In genomic region chr4:153523171-153523757, GRCh38 we compare ENCODE assay signal across 1 cellular context.
TF ChIP-seq lines count a peak whose summit lies in the region.

No MANE protein-coding gene starts in this region.

TF ChIP-seq in GM23338, 12 proteins besides CTCF, POLR2A, EP300 and RAD21 (continued from another document):
- TF ChIP-seq ZNF331 (CRISPR knock-in tag; IDR thresholded peaks at IDR 0.05; ENCODE audit: low read depth), result no peak
- no peak for TF ChIP-seq ETS1 (IDR thresholded peaks at IDR 0.05)
- no peak for TF ChIP-seq ZNF462 (CRISPR knock-in tag; IDR thresholded peaks at IDR 0.05)
- TF ChIP-seq STAT1 (IDR thresholded peaks at IDR 0.05; ENCODE audit: unreplicated experiment), result no peak
- TF ChIP-seq NANOG (IDR thresholded peaks at IDR 0.05; ENCODE audit: borderline replicate concordance), result no peak
- TF ChIP-seq EZH2 (IDR thresholded peaks at IDR 0.05; ENCODE audit: low read depth, unreplicated experiment), result no peak
- TF ChIP-seq EZH2phosphoT487 (IDR thresholded peaks at IDR 0.05; ENCODE audit: unreplicated experiment), result no peak
- no peak for TF ChIP-seq POLR2AphosphoS5 (IDR thresholded peaks at IDR 0.05; ENCODE audit: low read depth)
- TF ChIP-seq CREB1 (CRISPR knock-in tag; IDR thresholded peaks at IDR 0.05; ENCODE audit: low read depth), result no peak
